ENCODE assay signal across 1 cellular context in genomic region chr7:50677279-50677996, GRCh38.
TF ChIP-seq lines count a peak whose summit lies in the region.

No MANE protein-coding gene starts in this region.

TF ChIP-seq in WTC11, 78 proteins besides CTCF, POLR2A, EP300 and RAD21 (continued from another document):
- TF ChIP-seq ATF2 (CRISPR knock-in tag; IDR thresholded peaks at IDR 0.05; ENCODE audit: borderline replicate concordance, low read depth), result no peak
- no peak for TF ChIP-seq ZNF219 (CRISPR knock-in tag; IDR thresholded peaks at IDR 0.05; ENCODE audit: borderline replicate concordance)
- no peak for TF ChIP-seq EMX1 (CRISPR knock-in tag; IDR thresholded peaks at IDR 0.05)
- no peak for TF ChIP-seq ARID4B (CRISPR knock-in tag; IDR thresholded peaks at IDR 0.05; ENCODE audit: borderline replicate concordance)
- no peak for TF ChIP-seq IRF2 (CRISPR knock-in tag; IDR thresholded peaks at IDR 0.05; ENCODE audit: borderline replicate concordance, low read depth)
- no peak for TF ChIP-seq RELA (CRISPR knock-in tag; IDR thresholded peaks at IDR 0.05; ENCODE audit: borderline replicate concordance)
- no peak for TF ChIP-seq TP53 (CRISPR knock-in tag; IDR thresholded peaks at IDR 0.05)
- TF ChIP-seq RORB (CRISPR knock-in tag; IDR thresholded peaks at IDR 0.05), result no peak
- TF ChIP-seq ZNF671 (CRISPR knock-in tag; IDR thresholded peaks at IDR 0.05), result no peak
- TF ChIP-seq PREB (CRISPR knock-in tag; IDR thresholded peaks at IDR 0.05; ENCODE audit: borderline replicate concordance), result no peak
- TF ChIP-seq ZNF263 (CRISPR knock-in tag; IDR thresholded peaks at IDR 0.05; ENCODE audit: low read depth), result no peak
- no peak for TF ChIP-seq ZBTB43 (CRISPR knock-in tag; IDR thresholded peaks at IDR 0.05)
- TF ChIP-seq NR3C1 (CRISPR knock-in tag; conservative IDR thresholded peaks at IDR 0.05; ENCODE audit: low read depth), result no peak
- TF ChIP-seq SP1 (CRISPR knock-in tag; conservative IDR thresholded peaks at IDR 0.05), result no peak
